Comparison of ENCODE assay signal across 13 cellular contexts in genomic region chr22:26763633-26764295, GRCh38.
A peak's percentile ranks its signal among the peaks of the same experiment; 100 is the strongest.
DNase-seq lines count a peak whose midpoint lies in the region; ATAC-seq and TF ChIP-seq lines count a peak whose summit lies in the region.
"Had no signal": no experiment of that assay in that cellular context is flagged by ENCODE, and none has a peak within 500 bp of the region (broad histone marks: within the 10 kb centered on the region; RNA-seq: fewer than 3 reads in every experiment).

No MANE protein-coding gene starts in this region.

- CTCF ChIA-PET in HEK293 (lab: Yijun Ruan, JAX) (interaction anchor here (0.9 kb wide), 1 partner anchor 8 kb away, joined by 4 read pairs; no protein-coding TSS in a partner anchor), PC-3 (lab: Charles Lee) (no interaction called here)

- DNase-seq in 8988T (peak; percentile 47), PC-3 (peak; percentile 56), fibroblast of villous mesenchyme (ENCODE audit: low read depth) (peak; percentile 69), mesenteric fat pad (ENCODE audit: low spot score) (no peak), SIG-M5 (lab: John Stamatoyannopoulos, UW) (no peak)
- no peak for DNase-seq in activated naive CD4-positive, alpha-beta T cell treated with anti-CD3 and anti-CD28 coated beads, Interleukin-2, amount 50 U/mL, for 72 hours (ENCODE audit: low spot score in 2 of 2)
- DNase-seq: activated naive CD4-positive, alpha-beta T cell treated with Interleukin-2 at 50 U/mL for 16 hours; T-helper 2 cell had no signal

- no peak overlapping the region for H3K27ac Mint-ChIP-seq in activated naive CD4-positive, alpha-beta T cell treated with anti-CD3 and anti-CD28 coated beads, Interleukin-2, amount 50 U/mL, for 72 hours

- H3K9me3 Mint-ChIP-seq in activated naive CD4-positive, alpha-beta T cell treated with anti-CD3 and anti-CD28 coated beads, Interleukin-2, amount 50 U/mL, for 72 hours, result peaks cover 0 to 8% of the 10 kb centered on the region in 2 donors

- H3K9ac ChIP-seq in PC-3 (ENCODE audit: low read length), result no peak overlapping the region
- H3K9ac ChIP-seq: BLaER1, KMS-11 had no signal

- H3K4me2 ChIP-seq in PC-3 (ENCODE audit: low read length), result peak overlapping the region; percentile 69
- H3K4me2 ChIP-seq: BLaER1, KMS-11 had no signal

- peak; percentile 87 for ATAC-seq in PC-3
- ATAC-seq in GM18909 (IDR thresholded peaks at IDR 0.05; ENCODE audit: poor library complexity, unreplicated experiment), result no peak
- ATAC-seq in activated naive CD4-positive, alpha-beta T cell treated with anti-CD3 and anti-CD28 coated beads, Interleukin-2, amount 50 U/mL, for 72 hours, result no peak

- H3K36me3 Mint-ChIP-seq in activated naive CD4-positive, alpha-beta T cell treated with anti-CD3 and anti-CD28 coated beads, Interleukin-2, amount 50 U/mL, for 72 hours, result peaks cover 11 to 22% of the 10 kb centered on the region in 2 donors

- H3K4me3 ChIP-seq in HEK293 (ENCODE audit: low read depth, low read length) (no peak overlapping the region), PC-3 (ENCODE audit: low read length) (no peak overlapping the region), fibroblast of villous mesenchyme (ENCODE audit: low read depth, low read length) (no peak overlapping the region)
- H3K4me3 ChIP-seq: BLaER1, uterus had no signal

- H3K9me2 ChIP-seq in PC-3 (replicated peaks; ENCODE audit: low read length), result no peaks in the 10 kb centered on the region

- no peaks in the 10 kb centered on the region for H3K79me2 ChIP-seq in PC-3 (ENCODE audit: low read length)

- no TSS peak for BruUV-seq in PC-3 (replicated peaks; lab: Mats Ljungman, UMichigan)

- H3K9me3 ChIP-seq in HEK293 (ENCODE audit: control insufficient read depth, insufficient read depth, low read depth, low read length) (no peaks in the 10 kb centered on the region), PC-3 (ENCODE audit: low read length) (no peaks in the 10 kb centered on the region)
- H3K9me3 ChIP-seq: uterus had no signal

- no peaks in the 10 kb centered on the region for H4K20me1 ChIP-seq in PC-3 (ENCODE audit: low read length)

- no peak overlapping the region for H3K27ac ChIP-seq in HEK293 (ENCODE audit: extremely low read depth, low read depth, low read length)
- H3K27ac ChIP-seq in PC-3 (ENCODE audit: low read length), result no peak overlapping the region
- H3K27ac ChIP-seq: BLaER1, KMS-11 had no signal

- peak overlapping the region; percentile 82 for H2AFZ ChIP-seq in PC-3 (ENCODE audit: low read length)

- no peaks in the 10 kb centered on the region for H3K27me3 ChIP-seq in PC-3 (ENCODE audit: low read length)
- H3K27me3 ChIP-seq: BLaER1, uterus had no signal

- H3K36me3 ChIP-seq in HEK293 (ENCODE audit: control insufficient read depth in 2 of 2, insufficient read depth in 1 of 2, low read length in 2 of 2) (no peaks in the 10 kb centered on the region), PC-3 (ENCODE audit: low read depth, low read length) (no peaks in the 10 kb centered on the region)
- H3K36me3 ChIP-seq: uterus had no signal

- no peak for TF ChIP-seq CTCF in HEK293 (tag by site-specific recombination; IDR thresholded peaks at IDR 0.05)
- TF ChIP-seq CTCF in PC-3 (conservative IDR thresholded peaks at IDR 0.05; ENCODE audit: low read depth, low read length), result peak; percentile 36
- TF ChIP-seq CTCF in fibroblast of villous mesenchyme (IDR thresholded peaks at IDR 0.05; ENCODE audit: insufficient read depth, low read depth, low read length), result no peak

- intact Hi-C loops in PC-3 (cut with micrococcal nuclease), result loop anchor here (5.0 kb wide), 2 partner anchors 86 to 1039 kb away; partner anchors contain the start of gene MN1

- no peaks in the 10 kb centered on the region for H3F3A ChIP-seq in PC-3 (ENCODE audit: low read length, unreplicated experiment)

- POLR2A ChIA-PET in HEK293 (lab: Yijun Ruan, JAX), result no interaction called here
- POLR2A ChIA-PET in PC-3 (lab: Charles Lee; ENCODE audit: unreplicated experiment), result no interaction called here

- H3K4me1 ChIP-seq in HEK293 (ENCODE audit: control insufficient read depth, insufficient read depth, low read length), result no peaks in the 10 kb centered on the region
- peaks cover 10% of the 10 kb centered on the region for H3K4me1 ChIP-seq in PC-3 (ENCODE audit: insufficient read depth, low read length)
- H3K4me1 ChIP-seq: BLaER1, uterus had no signal

TF ChIP-seq in HEK293, 187 proteins besides CTCF, POLR2A, EP300 and RAD21:
- TF ChIP-seq KLF1 (tag by site-specific recombination; IDR thresholded peaks at IDR 0.05) (0 out of 2 replicates have a peak, but pooled peaks have one; percentile 15), OSR2 (tag by site-specific recombination; IDR thresholded peaks at IDR 0.05) (peak; percentile 21; the same call in 1 of the 2 replicates), HOXD13 (CRISPR knock-in tag; IDR thresholded peaks at IDR 0.05; ENCODE audit: borderline replicate concordance) (no peak), SCRT2 (tag by site-specific recombination; IDR thresholded peaks at IDR 0.05) (peak; percentile 52)
- TF ChIP-seq, protein P1, sequence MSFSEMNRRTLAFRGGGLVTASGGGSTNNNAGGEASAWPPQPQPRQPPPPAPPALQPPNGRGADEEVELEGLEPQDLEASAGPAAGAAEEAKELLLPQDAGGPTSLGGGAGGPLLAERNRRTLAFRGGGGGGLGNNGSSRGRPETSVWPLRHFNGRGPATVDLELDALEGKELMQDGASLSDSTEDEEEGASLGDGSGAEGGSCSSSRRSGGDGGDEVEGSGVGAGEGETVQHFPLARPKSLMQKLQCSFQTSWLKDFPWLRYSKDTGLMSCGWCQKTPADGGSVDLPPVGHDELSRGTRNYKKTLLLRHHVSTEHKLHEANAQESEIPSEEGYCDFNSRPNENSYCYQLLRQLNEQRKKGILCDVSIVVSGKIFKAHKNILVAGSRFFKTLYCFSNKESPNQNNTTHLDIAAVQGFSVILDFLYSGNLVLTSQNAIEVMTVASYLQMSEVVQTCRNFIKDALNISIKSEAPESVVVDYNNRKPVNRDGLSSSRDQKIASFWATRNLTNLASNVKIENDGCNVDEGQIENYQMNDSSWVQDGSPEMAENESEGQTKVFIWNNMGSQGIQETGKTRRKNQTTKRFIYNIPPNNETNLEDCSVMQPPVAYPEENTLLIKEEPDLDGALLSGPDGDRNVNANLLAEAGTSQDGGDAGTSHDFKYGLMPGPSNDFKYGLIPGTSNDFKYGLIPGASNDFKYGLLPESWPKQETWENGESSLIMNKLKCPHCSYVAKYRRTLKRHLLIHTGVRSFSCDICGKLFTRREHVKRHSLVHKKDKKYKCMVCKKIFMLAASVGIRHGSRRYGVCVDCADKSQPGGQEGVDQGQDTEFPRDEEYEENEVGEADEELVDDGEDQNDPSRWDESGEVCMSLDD (tag by site-specific recombination; IDR thresholded peaks at IDR 0.05), result no peak

Comparison
In these comparisons a context has a peak if more than half of its experiments do, and no peak if none do; other contexts are left out.
1. DNase-seq: peak in 8988T (single experiment), PC-3 (single experiment) and fibroblast of villous mesenchyme (single experiment); none in mesenteric fat pad (single experiment), activated naive CD4-positive, alpha-beta T cell treated with anti-CD3 and anti-CD28 coated beads, Interleukin-2, amount 50 U/mL, for 72 hours (0 of 2) and SIG-M5 (single experiment).